Comparison of ENCODE assay signal across 17 cellular contexts in genomic region chr20:34751453-34751852, GRCh38. TPM values are rescaled to one million over a fixed set of nuclear protein-coding genes. Genes with fewer than 3 reads are reported as not detected.
DNase-seq lines count a peak whose midpoint lies in the region; ATAC-seq and TF ChIP-seq lines count a peak whose summit lies in the region.
"Had no signal": no experiment of that assay in that cellular context is flagged by ENCODE, and none has a peak within 500 bp of the region (broad histone marks: within the 10 kb centered on the region; RNA-seq: fewer than 3 reads in every experiment).

No MANE protein-coding gene starts in this region.

- peak overlapping the region; percentile 39; the same call in 1 of the 2 replicates for H2BK120ac ChIP-seq in IMR-90 (ENCODE audit: low read depth, low read length)

- intact Hi-C loops in IMR-90 (cut with micrococcal nuclease): no loop called here
- intact Hi-C loops in activated T-helper 2 cell treated with anti-CD3 and anti-CD28 coated beads, Interferon-gamma antibody, Interleukin-2, Interleukin-4, amounts not matched to agents 10 μg/mL and 5 μg/mL and 100 μg/mL, durations not matched to agents 14 hours and 24 hours and 36 hours (cut with micrococcal nuclease): no loop called here

- H3K27me3 Mint-ChIP-seq in activated T-helper 2 cell treated with anti-CD3 and anti-CD28 coated beads, Interferon-gamma antibody, Interleukin-2, Interleukin-4, amounts not matched to agents 10 μg/mL and 5 μg/mL and 100 μg/mL, durations not matched to agents 14 hours and 24 hours and 36 hours (ENCODE audit: low read depth): no peaks in the 10 kb centered on the region
- H3K27me3 Mint-ChIP-seq: CD4-positive, CD25-positive, alpha-beta regulatory T cell; CD8-positive, alpha-beta memory T cell; IgD-negative memory B cell had no signal

- H3K36me3 ChIP-seq in IMR-90 (ENCODE audit: control insufficient read depth, insufficient read depth, low read length) (peaks cover 17% of the 10 kb centered on the region), hepatocyte (replicated peaks; ENCODE audit: insufficient read depth, low read depth) (no peaks in the 10 kb centered on the region)

- H2AFZ ChIP-seq in IMR-90 (replicated peaks; ENCODE audit: low read length, poor library complexity) (no peak overlapping the region), hepatocyte (no peak overlapping the region)

- BruUV-seq in IMR-90 (replicated peaks; lab: Mats Ljungman, UMichigan): no TSS peak

- no peak overlapping the region for H4K91ac ChIP-seq in IMR-90 (ENCODE audit: insufficient read depth, low read depth, low read length)

- peaks cover 51% of the 10 kb centered on the region for H3K36me3 Mint-ChIP-seq in activated T-helper 2 cell treated with anti-CD3 and anti-CD28 coated beads, Interferon-gamma antibody, Interleukin-2, Interleukin-4, amounts not matched to agents 10 μg/mL and 5 μg/mL and 100 μg/mL, durations not matched to agents 14 hours and 24 hours and 36 hours (ENCODE audit: low read depth)

- no peaks in the 10 kb centered on the region for H3K9me2 ChIP-seq in hepatocyte (replicated peaks; ENCODE audit: insufficient read depth)

- no peak for ATAC-seq in IMR-90 (ENCODE audit: low read depth)

- peaks cover 9% of the 10 kb centered on the region for H3K9me1 ChIP-seq in IMR-90 (ENCODE audit: insufficient read depth, low read length)

- H3K23ac ChIP-seq in IMR-90 (ENCODE audit: low read depth, low read length): peak overlapping the region; percentile 52; the same call in 1 of the 2 replicates

- no peak for TF ChIP-seq RAD21 in IMR-90 (IDR thresholded peaks at IDR 0.05; ENCODE audit: low read length)

- 0 out of 2 replicates have a peak overlapping the region, but pooled peaks have one; percentile 15 for H3K4ac ChIP-seq in IMR-90 (ENCODE audit: low read depth, low read length)

- in situ Hi-C loops in IMR-90 (cut with MboI; ENCODE audit: low sequenced_read_pairs): no loop called here

- peaks cover 11% of the 10 kb centered on the region for H3K4me1 Mint-ChIP-seq in activated T-helper 2 cell treated with anti-CD3 and anti-CD28 coated beads, Interferon-gamma antibody, Interleukin-2, Interleukin-4, amounts not matched to agents 10 μg/mL and 5 μg/mL and 100 μg/mL, durations not matched to agents 14 hours and 24 hours and 36 hours (ENCODE audit: low read depth)
- H3K4me1 Mint-ChIP-seq: CD8-positive, alpha-beta memory T cell had no signal

- H4K8ac ChIP-seq in IMR-90 (ENCODE audit: low read depth in 2 of 2, low read length in 2 of 2): no peak overlapping the region

- no peak overlapping the region for H3K14ac ChIP-seq in IMR-90 (replicated peaks; ENCODE audit: low read depth, low read length)

- 0 out of 2 replicates have a peak overlapping the region, but pooled peaks have one; percentile 3 for H2BK20ac ChIP-seq in IMR-90 (ENCODE audit: low read depth, low read length)

- TF ChIP-seq CTCF in IMR-90 (conservative IDR thresholded peaks at IDR 0.05; ENCODE audit: low read depth, low read length) (no peak), VCaP (conservative IDR thresholded peaks at IDR 0.05) (no peak), hepatocyte (IDR thresholded peaks at IDR 0.05; ENCODE audit: poor library complexity) (no peak)

- dilution Hi-C loops in IMR-90 (cut with HindIII; ENCODE audit: low sequenced_read_pairs, unreplicated experiment): no loop called here

- DNase-seq in IMR-90 (peak; percentile 17), myocyte (ENCODE audit: low read depth) (peak; percentile 33), NCI-H1092 treated with DMSO at 0.1 percent for 48 hours (lab: John Stamatoyannopoulos, UW) (no peak), hepatocyte (ENCODE audit: low spot score) (no peak)
- no peak for DNase-seq in activated T-helper 2 cell treated with anti-CD3 and anti-CD28 coated beads, Interferon-gamma antibody, Interleukin-2, Interleukin-4, amounts not matched to agents 10 μg/mL and 5 μg/mL and 100 μg/mL, durations not matched to agents 14 hours and 24 hours and 36 hours (ENCODE audit: low spot score)
- DNase-seq: ACHN; BE2C; C1 segment of cervical spinal cord; CD4-positive, CD25-positive, alpha-beta regulatory T cell; CD8-positive, alpha-beta memory T cell; COR-L47; DMS79; GDM1; GOT3; H7 had no signal

- H3K4me3 Mint-ChIP-seq in activated T-helper 2 cell treated with anti-CD3 and anti-CD28 coated beads, Interferon-gamma antibody, Interleukin-2, Interleukin-4, amounts not matched to agents 10 μg/mL and 5 μg/mL and 100 μg/mL, durations not matched to agents 14 hours and 24 hours and 36 hours (ENCODE audit: low read depth): no peak overlapping the region
- H3K4me3 Mint-ChIP-seq: CD4-positive, CD25-positive, alpha-beta regulatory T cell; CD8-positive, alpha-beta memory T cell; IgD-negative memory B cell had no signal

- H2BK15ac ChIP-seq in IMR-90 (ENCODE audit: low read depth, low read length): 0 out of 3 replicates have a peak overlapping the region, but pooled peaks have one; percentile 4

- no peak overlapping the region for H3K9ac ChIP-seq in IMR-90 (ENCODE audit: low read depth, low read length)

- H3K56ac ChIP-seq in IMR-90 (ENCODE audit: extremely low read depth, insufficient read depth, low read length): no peak overlapping the region

- H2AK5ac ChIP-seq in IMR-90 (ENCODE audit: low read depth, low read length): no peak overlapping the region

- H2BK5ac ChIP-seq in IMR-90 (ENCODE audit: low read depth, low read length, poor library complexity, severe bottlenecking): peak overlapping the region; percentile 55

- H3K27me3 ChIP-seq in IMR-90 (ENCODE audit: control insufficient read depth, insufficient read depth, low read length) (no peaks in the 10 kb centered on the region), hepatocyte (no peaks in the 10 kb centered on the region)
- H3K27me3 ChIP-seq: BE2C had no signal

- H3K4me1 ChIP-seq in IMR-90 (ENCODE audit: control insufficient read depth, insufficient read depth, low read length) (peaks cover 21% of the 10 kb centered on the region), hepatocyte (ENCODE audit: insufficient read depth) (no peaks in the 10 kb centered on the region)
- H3K4me1 ChIP-seq: BE2C had no signal

- peaks cover 18 to 24% of the 10 kb centered on the region in 2 experiments; a peak in 3 of 4 replicates for H3K79me1 ChIP-seq in IMR-90 (ENCODE audit: low read depth in 1 of 2, low read length in 2 of 2)

- POLR2A ChIA-PET in IMR-90 (lab: Charles Lee; ENCODE audit: unreplicated experiment): no interaction called here

- no peak overlapping the region; the same call in 1 of the 2 replicates for H3K27ac ChIP-seq in IMR-90 (ENCODE audit: insufficient read depth, low read length)
- peak overlapping the region; percentile 74 for H3K27ac ChIP-seq in VCaP
- no peak overlapping the region for H3K27ac ChIP-seq in hepatocyte

- no peak overlapping the region for H2AK9ac ChIP-seq in IMR-90 (replicated peaks; ENCODE audit: low read depth, low read length, poor library complexity)

- no peak overlapping the region for H3K4me2 ChIP-seq in IMR-90 (ENCODE audit: low read depth, low read length)
- no peak overlapping the region for H3K4me2 ChIP-seq in hepatocyte

- H3K4me3 ChIP-seq in IMR-90 (ENCODE audit: insufficient read depth, low read depth, low read length) (no peak overlapping the region), hepatocyte (no peak overlapping the region)

- no CpG with 5 or more reads among the region's 3 CpGs for WGBS in IMR-90 (ENCODE audit: extremely low coverage in 2 of 2, insufficient read length in 1 of 2), 2 experiments
- WGBS in hepatocyte (ENCODE audit: low lambda C conversion rate, missing lambda C conversion rate): 98% methylated on average over 3 of the region's 3 CpGs

- H3K18ac ChIP-seq in IMR-90 (ENCODE audit: low read depth, low read length): peak overlapping the region; percentile 57; the same call in 1 of the 2 replicates

- no peak for TF ChIP-seq POLR2A in IMR-90 (IDR thresholded peaks at IDR 0.05; ENCODE audit: low read depth, low read length)

- H3K79me2 ChIP-seq in hepatocyte: no peaks in the 10 kb centered on the region

- CTCF ChIA-PET in IMR-90 (lab: Yijun Ruan, JAX): interaction anchor here (0.8 kb wide), 1 partner anchor 439 kb away, joined by 3 read pairs; no protein-coding TSS in a partner anchor

- H4K20me1 ChIP-seq in IMR-90 (ENCODE audit: insufficient read depth, low read length) (peaks cover 6% of the 10 kb centered on the region; the same call in 1 of the 2 replicates), hepatocyte (ENCODE audit: insufficient read depth, poor library complexity, severe bottlenecking) (no peaks in the 10 kb centered on the region)

- peak overlapping the region; percentile 5; the same call in 1 of the 2 replicates for H4K5ac ChIP-seq in IMR-90 (ENCODE audit: low read depth, low read length)

- no peaks in the 10 kb centered on the region for H3K9me3 ChIP-seq in IMR-90 (ENCODE audit: control insufficient read depth, insufficient read depth, low read length)
- no peaks in the 10 kb centered on the region for H3K9me3 ChIP-seq in hepatocyte (ENCODE audit: low read depth)
- H3K9me3 ChIP-seq: BE2C had no signal

- no peak overlapping the region for H3K27ac Mint-ChIP-seq in activated T-helper 2 cell treated with anti-CD3 and anti-CD28 coated beads, Interferon-gamma antibody, Interleukin-2, Interleukin-4, amounts not matched to agents 10 μg/mL and 5 μg/mL and 100 μg/mL, durations not matched to agents 14 hours and 24 hours and 36 hours

- no peaks in the 10 kb centered on the region for H3K9me3 Mint-ChIP-seq in activated T-helper 2 cell treated with anti-CD3 and anti-CD28 coated beads, Interferon-gamma antibody, Interleukin-2, Interleukin-4, amounts not matched to agents 10 μg/mL and 5 μg/mL and 100 μg/mL, durations not matched to agents 14 hours and 24 hours and 36 hours
- H3K9me3 Mint-ChIP-seq: CD4-positive, CD25-positive, alpha-beta regulatory T cell; CD8-positive, alpha-beta memory T cell; IgD-negative memory B cell had no signal

TF ChIP-seq in IMR-90, 13 proteins besides CTCF, POLR2A, EP300 and RAD21 (continues in another document):
- TF ChIP-seq RCOR1 (IDR thresholded peaks at IDR 0.05; ENCODE audit: insufficient replicate concordance, low read length): no peak
- no peak for TF ChIP-seq NFE2L2 (IDR thresholded peaks at IDR 0.05; ENCODE audit: low read depth, low read length)
- TF ChIP-seq CHD1 (IDR thresholded peaks at IDR 0.05; ENCODE audit: low read depth, low read length): no peak
- no peak for TF ChIP-seq RFX5 (IDR thresholded peaks at IDR 0.05; ENCODE audit: low read depth, low read length)

RNA-seq across cellular contexts. Expression of gene TP53INP2, which starts 47.3 kb away (rescaled TPM):
- 1.1 and 1.3 TPM in 2 replicates for total RNA-seq in IMR-90 (2012; rRNA removed)
- 6.8 and 7.4 TPM in 2 replicates for polyA plus RNA-seq in IMR-90 (2012; rRNA removed)
- 4.7 and 5.8 TPM in 2 replicates for polyA plus RNA-seq in IMR-90 (2012; cell fraction: cytosol; rRNA removed)
- 19.6 and 42.6 TPM in 2 replicates for polyA plus RNA-seq in IMR-90 (2012; cell fraction: nucleus; rRNA removed; ENCODE audit: low replicate concordance)
- total RNA-seq in myocyte: 30.6 and 51.7 TPM in 2 replicates
- polyA plus RNA-seq in myocyte (2012): 46.6 TPM
- 4.8 and 5.5 TPM in 2 replicates for total RNA-seq in activated T-helper 2 cell treated with anti-CD3 and anti-CD28 coated beads, Interferon-gamma antibody, Interleukin-2, Interleukin-4, amounts not matched to agents 10 μg/mL and 5 μg/mL and 100 μg/mL, durations not matched to agents 14 hours and 24 hours and 36 hours
- 4.9 and 8.6 TPM in 2 replicates for total RNA-seq in hepatocyte
- 8.4 and 10.6 TPM in 2 replicates for polyA plus RNA-seq in hepatocyte

Comparison
In these comparisons a context has a peak if more than half of its experiments do, and no peak if none do; other contexts are left out.
1. DNase-seq: peak in IMR-90 (single experiment) and myocyte (single experiment); none in NCI-H1092 treated with DMSO at 0.1 percent for 48 hours (single experiment), activated T-helper 2 cell treated with anti-CD3 and anti-CD28 coated beads, Interferon-gamma antibody, Interleukin-2, Interleukin-4, amounts not matched to agents 10 μg/mL and 5 μg/mL and 100 μg/mL, durations not matched to agents 14 hours and 24 hours and 36 hours (single experiment) and hepatocyte (single experiment).